Comparison of ENCODE assay signal across 1 cellular context in the genomic region with DNA sequence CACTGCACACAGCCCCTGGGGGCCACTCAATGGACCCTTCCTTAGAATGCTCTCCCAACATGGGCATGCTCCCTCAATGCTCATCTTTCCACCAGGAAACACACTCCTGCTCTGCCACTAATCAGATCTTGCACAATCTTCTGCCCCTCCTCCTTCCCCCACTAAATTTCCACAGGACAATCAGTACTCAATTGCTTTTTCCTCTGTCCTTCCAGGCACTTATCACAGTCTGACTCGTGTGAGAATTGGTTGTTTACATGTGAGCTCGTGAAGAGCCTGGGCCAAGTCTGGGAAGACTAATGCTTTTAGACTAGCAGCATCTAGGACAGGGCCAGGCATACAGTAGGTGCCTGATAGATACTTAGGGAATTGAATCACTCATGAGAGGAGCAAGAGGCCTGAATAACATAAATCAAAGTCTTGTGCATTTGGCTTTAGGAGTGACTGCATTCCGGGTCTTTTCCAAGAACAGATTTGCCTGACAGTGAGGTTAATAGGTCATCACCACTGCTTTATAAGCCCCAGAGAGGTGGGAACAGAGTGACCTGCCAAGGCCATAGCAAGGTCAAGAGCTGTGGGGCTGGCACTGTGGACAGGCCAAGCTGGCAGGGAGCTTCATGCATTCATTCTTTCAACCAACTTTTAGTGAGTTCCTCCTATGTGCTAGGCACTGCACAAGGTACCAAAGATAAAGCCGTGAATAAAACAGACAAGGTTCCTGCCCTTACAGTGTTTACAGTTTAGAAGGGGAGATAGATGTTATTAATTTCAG.
TF ChIP-seq lines count a peak whose summit lies in the region.

No MANE protein-coding gene starts in this region.

TF ChIP-seq in SK-N-SH, 30 proteins besides CTCF, POLR2A, EP300 and RAD21 (continued from another document):
- no peak for TF ChIP-seq REST (IDR thresholded peaks at IDR 0.05; ENCODE audit: low read depth, low read length)
- TF ChIP-seq MAX (IDR thresholded peaks at IDR 0.05; ENCODE audit: low read depth) = no peak
- TF ChIP-seq, protein P1, sequence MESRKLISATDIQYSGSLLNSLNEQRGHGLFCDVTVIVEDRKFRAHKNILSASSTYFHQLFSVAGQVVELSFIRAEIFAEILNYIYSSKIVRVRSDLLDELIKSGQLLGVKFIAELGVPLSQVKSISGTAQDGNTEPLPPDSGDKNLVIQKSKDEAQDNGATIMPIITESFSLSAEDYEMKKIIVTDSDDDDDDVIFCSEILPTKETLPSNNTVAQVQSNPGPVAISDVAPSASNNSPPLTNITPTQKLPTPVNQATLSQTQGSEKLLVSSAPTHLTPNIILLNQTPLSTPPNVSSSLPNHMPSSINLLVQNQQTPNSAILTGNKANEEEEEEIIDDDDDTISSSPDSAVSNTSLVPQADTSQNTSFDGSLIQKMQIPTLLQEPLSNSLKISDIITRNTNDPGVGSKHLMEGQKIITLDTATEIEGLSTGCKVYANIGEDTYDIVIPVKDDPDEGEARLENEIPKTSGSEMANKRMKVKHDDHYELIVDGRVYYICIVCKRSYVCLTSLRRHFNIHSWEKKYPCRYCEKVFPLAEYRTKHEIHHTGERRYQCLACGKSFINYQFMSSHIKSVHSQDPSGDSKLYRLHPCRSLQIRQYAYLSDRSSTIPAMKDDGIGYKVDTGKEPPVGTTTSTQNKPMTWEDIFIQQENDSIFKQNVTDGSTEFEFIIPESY (IDR thresholded peaks at IDR 0.05; ENCODE audit: borderline replicate concordance, low read depth) = no peak
- TF ChIP-seq RCOR1 (IDR thresholded peaks at IDR 0.05; ENCODE audit: low read length) = no peak
